ENCODE assay signal across 8 cellular contexts in genomic region chr14:106291626-106292025, GRCh38.
"Had no signal": no experiment of that assay in that cellular context is flagged by ENCODE, and none has a peak within 500 bp of the region (broad histone marks: within the 10 kb centered on the region; RNA-seq: fewer than 3 reads in every experiment).

No MANE protein-coding gene starts in this region.

- H2AFZ ChIP-seq: GM23338 had no signal

- DNase-seq: H9, HCEC 1CT, Karpas-422, KBM-7 had no signal

- H3K4me2 ChIP-seq: GM23338, KMS-11 had no signal

- H3K27ac ChIP-seq: KMS-11 had no signal

- ATAC-seq: GM23338 had no signal

- FAIRE-seq: H1, H54 had no signal

- H3K4me3 ChIP-seq: GM23338 had no signal

- H3K9ac ChIP-seq: KMS-11 had no signal
